35 cellular contexts compared by ENCODE assay signal in genomic region chr2:168307379-168307778, GRCh38.
"Had no signal": no experiment of that assay in that cellular context is flagged by ENCODE, and none has a peak within 500 bp of the region (broad histone marks: within the 10 kb centered on the region; RNA-seq: fewer than 3 reads in every experiment).

No MANE protein-coding gene starts in this region.

- H3K27me3 ChIP-seq: MG63 had no signal

- H3K36me3 ChIP-seq: MG63 had no signal

- H3K4me3 ChIP-seq: MG63 had no signal

- DNase-seq: Karpas-422, Kasumi-1, MG63, MM.1S, MV-4-11, NCI-H1048, NCI-H1092, NCI-H1092 treated with DMSO at 0.1 percent for 48 hours, NCI-H1105, NCI-H1105 treated with DMSO at 0.1 percent for 48 hours, NCI-H1417, NCI-H1417 treated with DMSO at 0.1 percent for 48 hours, NCI-H1436, NCI-H1436 treated with DMSO at 0.1 percent for 48 hours, NCI-H146, NCI-H1694, NCI-H1694 treated with DMSO at 0.1 percent for 48 hours, NCI-H187, NCI-H187 treated with DMSO at 0.1 percent for 48 hours, NCI-H1930, NCI-H2029, NCI-H2029 treated with DMSO at 0.1 percent for 48 hours, NCI-H2081, NCI-H2081 treated with DMSO at 0.1 percent for 48 hours, NCI-H2107, NCI-H2171, NCI-H2171 treated with DMSO at 0.1 percent for 48 hours, NCI-H2227 treated with DMSO at 0.1 percent for 48 hours, NCI-H226, NCI-H345, NCI-H446, NCI-H446 treated with DMSO at 0.1 percent for 48 hours, NCI-H510A, NCI-H510A treated with DMSO at 0.1 percent for 48 hours, NCI-H524 had no signal
